In genomic region chr17:29148790-29149430, GRCh38 we compare ENCODE assay signal across 8 cellular contexts. TPM values are rescaled to one million over a fixed set of nuclear protein-coding genes. Genes with fewer than 3 reads are reported as not detected.
DNase-seq lines count a peak whose midpoint lies in the region; ATAC-seq and TF ChIP-seq lines count a peak whose summit lies in the region.

No MANE protein-coding gene starts in this region.

- H3K9me3 ChIP-seq in ascending aorta (no peaks in the 10 kb centered on the region), aorta (ENCODE audit: control insufficient read depth, low read length) (no peaks in the 10 kb centered on the region)

- peak; percentile 95 for DNase-seq in GM13977 (ENCODE audit: low spot score)
- DNase-seq in NCI-H146 treated with DMSO at 0.1 percent for 48 hours (lab: John Stamatoyannopoulos, UW; ENCODE audit: unreplicated experiment) = peak; percentile 86
- peak; percentile 87 to 90 (median 88) for DNase-seq in T-helper 2 cell
- DNase-seq in ascending aorta (ENCODE audit: low spot score in 2 of 2) = peak; percentile 88 to 98
- DNase-seq in hepatic stellate cell (ENCODE audit: low spot score) = peak; percentile 92
- peak; percentile 78 for DNase-seq in renal cortical epithelial cell (ENCODE audit: low read depth)
- DNase-seq in aorta = peak; percentile 97 to 98

- H3K27me3 ChIP-seq in ascending aorta = no peaks in the 10 kb centered on the region
- H3K27me3 ChIP-seq in aorta (ENCODE audit: control insufficient read depth in 1 of 2, insufficient read depth in 2 of 2, low read length in 1 of 2) = no peaks in the 10 kb centered on the region

- intact Hi-C loops in ascending aorta (cut with DNase I) (loop anchor here (1.0 to 10.0 kb wide), 5 partner anchors 31 to 386 kb away; partner anchors contain the start of genes MYO18A, NUFIP2 and TAOK1), aorta (cut with DNase I) (loop anchor here (1.0 to 5.0 kb wide), 6 partner anchors 31 to 144 kb away; partner anchors contain the start of genes MYO18A (in 2 of the 2) and NUFIP2 (in 1 of the 2))

- peaks cover 0 to 18% of the 10 kb centered on the region in 2 donors for H3K4me1 ChIP-seq in ascending aorta
- H3K4me1 ChIP-seq in aorta (ENCODE audit: control insufficient read depth in 1 of 2, insufficient read depth in 2 of 2, low read length in 2 of 2) = no peaks in the 10 kb centered on the region

- peak; percentile 81 for ATAC-seq in HG02852 (IDR thresholded peaks at IDR 0.05; ENCODE audit: unreplicated experiment)
- ATAC-seq in aorta (ENCODE audit: low FRiP score) = peak; percentile 99

- H3K4me3 ChIP-seq in ascending aorta = peak overlapping the region; percentile 57 to 59
- H3K4me3 ChIP-seq in aorta (ENCODE audit: low read length in 2 of 2) = peak overlapping the region in 1 of 2 donors; percentile 37

- 4% methylated on average over 34 of the region's 34 CpGs for WGBS in aorta, 2 donors

- H3K27ac ChIP-seq in ascending aorta (peak overlapping the region; percentile 62 to 76), aorta (ENCODE audit: low read depth in 1 of 2, low read length in 2 of 2) (peak overlapping the region in 1 of 2 donors; percentile 65)

- H3K36me3 ChIP-seq in ascending aorta (no peaks in the 10 kb centered on the region), aorta (ENCODE audit: control insufficient read depth in 1 of 2, insufficient read depth in 2 of 2, low read length in 1 of 2) (no peaks in the 10 kb centered on the region)

- TF ChIP-seq CTCF in GM13977 (IDR thresholded peaks at IDR 0.05; ENCODE audit: extremely low read depth, insufficient read depth, missing control alignments) (peak; percentile 94), ascending aorta (IDR thresholded peaks at IDR 0.05) (peak; percentile 97 to 99 (median 99))

- in situ Hi-C loops in GM13977 (cut with MboI; ENCODE audit: low pct_unique_long_range_greater_than_20kb, low sequenced_read_pairs, unreplicated experiment) = no loop called here

RNA-seq across cellular contexts. Expression of gene MYO18A, which starts 31.3 kb away (rescaled TPM):
- total RNA-seq in ascending aorta = 185 TPM
- 25.4 and 65.5 TPM in 2 replicates for total RNA-seq in renal cortical epithelial cell
- total RNA-seq in aorta = 100 to 1,000 TPM; 102 to 116 TPM
- 100 to 1,000 TPM in 1 of 2 donors, 10 to 100 TPM in 1; 17.4 to 107 TPM for polyA plus RNA-seq in aorta
